In the genomic region with DNA sequence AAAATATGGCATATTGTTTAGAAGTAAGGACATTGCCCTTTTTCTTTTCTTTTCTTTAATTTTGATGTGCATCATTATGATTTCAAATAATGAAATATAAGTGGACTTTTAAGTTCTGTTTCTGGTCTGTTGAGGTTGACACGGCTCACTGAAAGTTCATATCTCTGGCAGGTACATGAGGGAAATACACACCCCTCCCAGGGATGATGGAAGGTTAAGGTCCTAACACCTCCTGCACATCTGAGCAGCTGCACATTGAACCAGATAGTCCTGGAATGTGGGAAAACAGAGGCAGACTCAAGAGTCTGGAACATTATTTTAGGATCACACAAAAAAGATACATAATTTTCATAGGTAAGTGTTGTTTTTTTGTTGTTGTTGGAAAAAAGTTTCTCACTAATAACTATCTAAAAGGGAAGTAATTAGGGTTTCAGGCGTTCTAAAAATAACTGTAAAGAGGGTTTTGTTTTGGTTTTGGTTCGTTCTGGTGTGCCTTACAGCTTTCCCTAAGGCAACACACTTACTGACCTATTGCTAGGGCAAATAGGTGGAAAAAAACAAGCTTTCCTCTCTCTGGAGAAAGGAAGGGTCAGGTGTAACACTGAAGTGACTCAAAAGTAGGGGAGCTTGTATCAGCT, we compare ENCODE assay signal across 1 cellular context.
TF ChIP-seq lines count a peak whose summit lies in the region.

No MANE protein-coding gene starts in this region.

TF ChIP-seq in IMR-90, 13 proteins besides CTCF, POLR2A, EP300 and RAD21:
- TF ChIP-seq MAZ (IDR thresholded peaks at IDR 0.05; ENCODE audit: borderline replicate concordance, low read depth, low read length) (no peak), MXI1 (IDR thresholded peaks at IDR 0.05; ENCODE audit: borderline replicate concordance, low read depth, low read length) (no peak), SMC3 (IDR thresholded peaks at IDR 0.05; ENCODE audit: low read depth, low read length) (no peak), RFX5 (IDR thresholded peaks at IDR 0.05; ENCODE audit: low read depth, low read length) (no peak), CHD1 (IDR thresholded peaks at IDR 0.05; ENCODE audit: low read depth, low read length) (no peak), NFE2L2 (IDR thresholded peaks at IDR 0.05; ENCODE audit: low read depth, low read length) (no peak), RCOR1 (IDR thresholded peaks at IDR 0.05; ENCODE audit: insufficient replicate concordance, low read length) (no peak), CEBPB (IDR thresholded peaks at IDR 0.05; ENCODE audit: low read depth, low read length) (no peak), BHLHE40 (IDR thresholded peaks at IDR 0.05; ENCODE audit: low read depth, low read length) (no peak), FOS (IDR thresholded peaks at IDR 0.05; ENCODE audit: low read depth, low read length) (no peak), MAFK (IDR thresholded peaks at IDR 0.05; ENCODE audit: low read depth, low read length) (no peak)
- TF ChIP-seq, protein P1, sequence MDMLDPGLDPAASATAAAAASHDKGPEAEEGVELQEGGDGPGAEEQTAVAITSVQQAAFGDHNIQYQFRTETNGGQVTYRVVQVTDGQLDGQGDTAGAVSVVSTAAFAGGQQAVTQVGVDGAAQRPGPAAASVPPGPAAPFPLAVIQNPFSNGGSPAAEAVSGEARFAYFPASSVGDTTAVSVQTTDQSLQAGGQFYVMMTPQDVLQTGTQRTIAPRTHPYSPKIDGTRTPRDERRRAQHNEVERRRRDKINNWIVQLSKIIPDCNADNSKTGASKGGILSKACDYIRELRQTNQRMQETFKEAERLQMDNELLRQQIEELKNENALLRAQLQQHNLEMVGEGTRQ (IDR thresholded peaks at IDR 0.05; ENCODE audit: low read depth, low read length) = no peak
- TF ChIP-seq, protein P2, sequence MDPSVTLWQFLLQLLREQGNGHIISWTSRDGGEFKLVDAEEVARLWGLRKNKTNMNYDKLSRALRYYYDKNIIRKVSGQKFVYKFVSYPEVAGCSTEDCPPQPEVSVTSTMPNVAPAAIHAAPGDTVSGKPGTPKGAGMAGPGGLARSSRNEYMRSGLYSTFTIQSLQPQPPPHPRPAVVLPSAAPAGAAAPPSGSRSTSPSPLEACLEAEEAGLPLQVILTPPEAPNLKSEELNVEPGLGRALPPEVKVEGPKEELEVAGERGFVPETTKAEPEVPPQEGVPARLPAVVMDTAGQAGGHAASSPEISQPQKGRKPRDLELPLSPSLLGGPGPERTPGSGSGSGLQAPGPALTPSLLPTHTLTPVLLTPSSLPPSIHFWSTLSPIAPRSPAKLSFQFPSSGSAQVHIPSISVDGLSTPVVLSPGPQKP (IDR thresholded peaks at IDR 0.05; ENCODE audit: borderline replicate concordance, low read depth, low read length) = no peak
